In the genomic region with DNA sequence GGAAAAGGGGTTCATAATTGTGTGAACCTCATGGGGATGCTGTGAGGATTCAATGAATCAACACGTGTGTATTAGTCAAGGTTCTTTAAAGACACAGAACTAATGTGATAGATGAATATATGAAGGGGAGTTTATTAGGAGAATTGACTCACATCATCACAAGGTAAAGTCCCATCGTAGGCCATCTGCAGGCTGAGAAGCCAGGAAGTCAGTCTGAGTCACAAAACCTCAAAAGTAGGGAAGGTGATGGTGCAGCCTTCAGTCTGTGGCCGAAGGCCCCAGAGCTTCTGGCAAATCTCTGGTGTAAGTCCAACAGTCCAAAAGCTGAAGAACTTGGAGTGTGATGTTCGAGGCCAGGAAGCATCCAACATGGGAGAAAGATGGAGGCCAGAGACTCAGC, we compare ENCODE assay signal across 22 cellular contexts.
DNase-seq lines count a peak whose midpoint lies in the region; ATAC-seq and TF ChIP-seq lines count a peak whose summit lies in the region.
"Had no signal": no experiment of that assay in that cellular context is flagged by ENCODE, and none has a peak within 500 bp of the region (broad histone marks: within the 10 kb centered on the region; RNA-seq: fewer than 3 reads in every experiment).

No MANE protein-coding gene starts in this region.

- no peaks in the 10 kb centered on the region for H3K79me1 ChIP-seq in trophoblast cell (ENCODE audit: low read length)

- no peak overlapping the region for H2AK5ac ChIP-seq in trophoblast cell (ENCODE audit: low read length)

- DNase-seq in EH (ENCODE audit: low read depth) (peak; percentile 52), HT1080 (ENCODE audit: low read depth) (peak; percentile 96), brain microvascular endothelial cell (peak; percentile 36), iris pigment epithelial cell (ENCODE audit: low read depth) (peak; percentile 66), trophoblast cell (no peak), NCI-H187 treated with DMSO at 0.1 percent for 48 hours (lab: John Stamatoyannopoulos, UW) (no peak)
- DNase-seq: activated CD4-positive, alpha-beta T cell treated with anti-CD3 and anti-CD28 coated beads, Interleukin-2, amount 10 ng/mL, durations not matched to agents 24 days and 14 days; activated gamma-delta T cell treated with Interleukin-2 at 50 U/mL for 16 hours; amygdala; COR-L47; endodermal cell; hypothalamus; naive B cell; NCI-H2029; RPMI8226; stimulated activated naive CD8-positive, alpha-beta T cell treated with anti-CD3 and anti-CD28 coated beads, Interleukin-15, Interleukin-2, amounts not matched to agents 100 U/mL and 50 U/mL, for 24 hours had no signal

- no peak overlapping the region for H4K8ac ChIP-seq in trophoblast cell (ENCODE audit: low read depth, low read length)

- no peak overlapping the region for H3K9ac ChIP-seq in trophoblast cell (ENCODE audit: low read length)
- H3K9ac ChIP-seq: parathyroid adenoma had no signal

- no peaks in the 10 kb centered on the region for H3K4me1 ChIP-seq in trophoblast cell (ENCODE audit: control insufficient read depth in 1 of 2, insufficient read depth in 2 of 2, low read length in 2 of 2)
- H3K4me1 ChIP-seq: parathyroid adenoma, tibial nerve had no signal

- H3K4ac ChIP-seq in trophoblast cell (ENCODE audit: low read depth, low read length) = no peak overlapping the region

- H2AFZ ChIP-seq in trophoblast cell (ENCODE audit: insufficient read depth, low read length, poor library complexity) = no peak overlapping the region
- H2AFZ ChIP-seq: parathyroid adenoma had no signal

- no peak overlapping the region for H3K14ac ChIP-seq in trophoblast cell (ENCODE audit: low read length)

- no peaks in the 10 kb centered on the region for H3K36me3 ChIP-seq in brain microvascular endothelial cell (replicated peaks)
- no peaks in the 10 kb centered on the region for H3K36me3 ChIP-seq in trophoblast cell (ENCODE audit: control insufficient read depth in 1 of 2, insufficient read depth in 2 of 2, low read length in 2 of 2)
- H3K36me3 ChIP-seq: tibial nerve had no signal

- TF ChIP-seq CTCF in brain microvascular endothelial cell (IDR thresholded peaks at IDR 0.05; ENCODE audit: low read depth, low read length, missing control alignments) = no peak

- no peak overlapping the region for H3K18ac ChIP-seq in trophoblast cell (ENCODE audit: low read length)

- in situ Hi-C loops in brain microvascular endothelial cell (cut with HindIII; ENCODE audit: low pct_ligation_motif_present, low sequenced_read_pairs) = no loop called here

- H4K12ac ChIP-seq in trophoblast cell (ENCODE audit: low read depth, low read length) = no peak overlapping the region

- no peak overlapping the region for H3K4me2 ChIP-seq in trophoblast cell (ENCODE audit: low read length)

- no peak overlapping the region for H2BK12ac ChIP-seq in trophoblast cell (ENCODE audit: low read length)

- H3K79me2 ChIP-seq in trophoblast cell (ENCODE audit: control insufficient read depth, insufficient read depth, low read length, poor library complexity) = no peaks in the 10 kb centered on the region
- H3K79me2 ChIP-seq: parathyroid adenoma had no signal

- H3K27ac ChIP-seq in brain microvascular endothelial cell (no peak overlapping the region), trophoblast cell (ENCODE audit: low read depth, low read length) (no peak overlapping the region)
- H3K27ac ChIP-seq: HL-60, parathyroid adenoma, tibial nerve had no signal

- no CpG with 5 or more reads among the region's 4 CpGs for WGBS in trophoblast cell (ENCODE audit: extremely low coverage, insufficient coverage, insufficient read length)

- H3K27me3 ChIP-seq in brain microvascular endothelial cell (replicated peaks) (no peaks in the 10 kb centered on the region), trophoblast cell (ENCODE audit: insufficient read depth, low read length) (no peaks in the 10 kb centered on the region)
- H3K27me3 ChIP-seq: tibial nerve had no signal

- H2BK120ac ChIP-seq in trophoblast cell (ENCODE audit: insufficient read depth, low read length, poor library complexity) = no peak overlapping the region

- H3K4me3 ChIP-seq in brain microvascular endothelial cell (ENCODE audit: low read depth, low read length) (no peak overlapping the region), trophoblast cell (ENCODE audit: low read depth, low read length) (no peak overlapping the region)
- H3K4me3 ChIP-seq: tibial nerve had no signal

- no peak for ATAC-seq in HG03469 (IDR thresholded peaks at IDR 0.05; ENCODE audit: unreplicated experiment)
- ATAC-seq in GM21825 (IDR thresholded peaks at IDR 0.05; ENCODE audit: unreplicated experiment) = no peak
- ATAC-seq: HCT116; stimulated activated naive CD8-positive, alpha-beta T cell treated with anti-CD3 and anti-CD28 coated beads, Interleukin-15, Interleukin-2, amounts not matched to agents 100 U/mL and 50 U/mL, for 24 hours had no signal

- no peak overlapping the region for H2BK5ac ChIP-seq in trophoblast cell (ENCODE audit: low read depth, low read length, poor library complexity)

- H3K23ac ChIP-seq in trophoblast cell (ENCODE audit: low read length) = no peak overlapping the region

- no peak overlapping the region for H4K91ac ChIP-seq in trophoblast cell (ENCODE audit: low read depth, low read length)

- H3K9me3 ChIP-seq in trophoblast cell (ENCODE audit: insufficient read depth, low read depth, low read length) = peaks cover 4% of the 10 kb centered on the region
- H3K9me3 ChIP-seq: tibial nerve had no signal

Comparison
In these comparisons a context has a peak if more than half of its experiments do, and no peak if none do; other contexts are left out.
1. DNase-seq: peak in EH (single experiment), HT1080 (single experiment), brain microvascular endothelial cell (single experiment) and iris pigment epithelial cell (single experiment); none in trophoblast cell (0 of 2) and NCI-H187 treated with DMSO at 0.1 percent for 48 hours (single experiment).